11 cellular contexts compared by ENCODE assay signal in genomic region chr2:38747819-38748218, GRCh38. TPM values are rescaled to one million over a fixed set of nuclear protein-coding genes. Genes with fewer than 3 reads are reported as not detected.
DNase-seq lines count a peak whose midpoint lies in the region; ATAC-seq and TF ChIP-seq lines count a peak whose summit lies in the region.
"Had no signal": no experiment of that assay in that cellular context is flagged by ENCODE, and none has a peak within 500 bp of the region (broad histone marks: within the 10 kb centered on the region; RNA-seq: fewer than 3 reads in every experiment).

No MANE protein-coding gene starts in this region.

- POLR2A ChIA-PET in A673 (lab: Charles Lee; ENCODE audit: low non-redundant PET), result interaction anchor here (0.6 to 0.7 kb wide), 4 partner anchors 19 to 188 kb away, joined by 5 to 11 read pairs (median 6); no protein-coding TSS in a partner anchor

- peaks cover 71% of the 10 kb centered on the region for H3F3A ChIP-seq in GM23338 (replicated peaks; ENCODE audit: low read depth)

- H3K27ac ChIP-seq in A673 (ENCODE audit: low read depth, low read length, poor library complexity, severe bottlenecking), result peak overlapping the region; percentile 40
- H3K27ac ChIP-seq in GM23338 (ENCODE audit: low read depth), result peak overlapping the region; percentile 62
- H3K27ac ChIP-seq in lower lobe of right lung, result peak overlapping the region; percentile 18

- no peak overlapping the region for H2AFZ ChIP-seq in GM23338

- H3K36me3 ChIP-seq in A673 (ENCODE audit: insufficient read depth, low read length, poor library complexity, severe bottlenecking) (peaks cover 73% of the 10 kb centered on the region), GM23338 (ENCODE audit: insufficient read depth) (peaks cover 67% of the 10 kb centered on the region), lower lobe of right lung (peaks cover 72% of the 10 kb centered on the region)

- H3K27ac Mint-ChIP-seq in GM23338, result peak overlapping the region; percentile 79
- peak overlapping the region; percentile 63 for H3K27ac Mint-ChIP-seq in activated T-helper 2 cell treated with anti-CD3 and anti-CD28 coated beads, Interferon-gamma antibody, Interleukin-2, Interleukin-4, amounts not matched to agents 10 μg/mL and 5 μg/mL and 100 μg/mL, durations not matched to agents 14 hours and 24 hours and 36 hours

- intact Hi-C loops in A673 (cut with micrococcal nuclease; ENCODE audit: unreplicated experiment) (loop anchor here (5.0 kb wide), 1 partner anchor 79 kb away; no protein-coding TSS in a partner anchor), lower lobe of right lung (cut with DNase I) (no loop called here), left ventricle myocardium superior (cut with micrococcal nuclease) (no loop called here)
- intact Hi-C loops in activated T-helper 2 cell treated with anti-CD3 and anti-CD28 coated beads, Interferon-gamma antibody, Interleukin-2, Interleukin-4, amounts not matched to agents 10 μg/mL and 5 μg/mL and 100 μg/mL, durations not matched to agents 14 hours and 24 hours and 36 hours (cut with micrococcal nuclease), result no loop called here

- H3K27me3 ChIP-seq in A673 (replicated peaks; ENCODE audit: insufficient read depth, low read depth, low read length, poor library complexity) (no peaks in the 10 kb centered on the region), GM23338 (ENCODE audit: insufficient read depth) (no peaks in the 10 kb centered on the region), lower lobe of right lung (ENCODE audit: low read depth) (no peaks in the 10 kb centered on the region)

- peaks cover 23% of the 10 kb centered on the region for H3K27me3 Mint-ChIP-seq in GM23338 (ENCODE audit: insufficient read depth, low read depth, poor library complexity)
- H3K27me3 Mint-ChIP-seq in activated T-helper 2 cell treated with anti-CD3 and anti-CD28 coated beads, Interferon-gamma antibody, Interleukin-2, Interleukin-4, amounts not matched to agents 10 μg/mL and 5 μg/mL and 100 μg/mL, durations not matched to agents 14 hours and 24 hours and 36 hours (ENCODE audit: low read depth), result no peaks in the 10 kb centered on the region

- peaks cover 84% of the 10 kb centered on the region for H3K36me3 Mint-ChIP-seq in GM23338 (ENCODE audit: low read depth)
- peaks cover 81% of the 10 kb centered on the region for H3K36me3 Mint-ChIP-seq in activated T-helper 2 cell treated with anti-CD3 and anti-CD28 coated beads, Interferon-gamma antibody, Interleukin-2, Interleukin-4, amounts not matched to agents 10 μg/mL and 5 μg/mL and 100 μg/mL, durations not matched to agents 14 hours and 24 hours and 36 hours (ENCODE audit: low read depth)

- H3K4me3 Mint-ChIP-seq in GM23338, result peak overlapping the region; percentile 98
- peak overlapping the region; percentile 76 for H3K4me3 Mint-ChIP-seq in activated T-helper 2 cell treated with anti-CD3 and anti-CD28 coated beads, Interferon-gamma antibody, Interleukin-2, Interleukin-4, amounts not matched to agents 10 μg/mL and 5 μg/mL and 100 μg/mL, durations not matched to agents 14 hours and 24 hours and 36 hours (ENCODE audit: low read depth)

- H4K20me1 ChIP-seq in GM23338 (replicated peaks; ENCODE audit: insufficient read depth), result peaks cover 60% of the 10 kb centered on the region

- CTCF ChIA-PET in A673 (lab: Charles Lee), result no interaction called here

- H3K4me1 Mint-ChIP-seq in GM23338, result peaks cover 39% of the 10 kb centered on the region
- H3K4me1 Mint-ChIP-seq in activated T-helper 2 cell treated with anti-CD3 and anti-CD28 coated beads, Interferon-gamma antibody, Interleukin-2, Interleukin-4, amounts not matched to agents 10 μg/mL and 5 μg/mL and 100 μg/mL, durations not matched to agents 14 hours and 24 hours and 36 hours (ENCODE audit: low read depth), result peaks cover 62% of the 10 kb centered on the region

- H3K9me3 ChIP-seq in A673 (ENCODE audit: low read depth, low read length, poor library complexity, severe bottlenecking), result no peaks in the 10 kb centered on the region
- no peaks in the 10 kb centered on the region for H3K9me3 ChIP-seq in lower lobe of right lung

- H3K4me1 ChIP-seq in A673 (ENCODE audit: insufficient read depth, low read length, poor library complexity, severe bottlenecking) (peaks cover 63% of the 10 kb centered on the region), GM23338 (ENCODE audit: insufficient read depth) (peaks cover 12% of the 10 kb centered on the region), lower lobe of right lung (peaks cover 60% of the 10 kb centered on the region)

- BruUV-seq in A673 (replicated peaks; lab: Mats Ljungman, UMichigan), result no TSS peak

- H3K9me2 ChIP-seq in GM23338 (ENCODE audit: insufficient read depth), result no peaks in the 10 kb centered on the region

- peak overlapping the region; percentile 90 for H3K4me3 ChIP-seq in A673 (ENCODE audit: low read depth, low read length, poor library complexity, severe bottlenecking)
- H3K4me3 ChIP-seq in GM23338, result peak overlapping the region; percentile 99
- no peak overlapping the region for H3K4me3 ChIP-seq in lower lobe of right lung

- H3K79me2 ChIP-seq in GM23338 (replicated peaks; ENCODE audit: insufficient read depth), result peaks cover 74% of the 10 kb centered on the region

- peak overlapping the region; percentile 50; the same call in 1 of the 2 replicates for H3K4me2 ChIP-seq in GM23338

- TF ChIP-seq CTCF in A673 (conservative IDR thresholded peaks at IDR 0.05; ENCODE audit: low read depth, low read length), result no peak
- TF ChIP-seq CTCF in GM23338 (conservative IDR thresholded peaks at IDR 0.05; ENCODE audit: low read depth in 2 of 2), result no peak
- no peak for TF ChIP-seq CTCF in lower lobe of right lung (IDR thresholded peaks at IDR 0.05)

- DNase-seq in A673 (ENCODE audit: low spot score), result no peak
- no peak for DNase-seq in GM23338 (ENCODE audit: low spot score)
- no peak for DNase-seq in activated T-helper 2 cell treated with anti-CD3 and anti-CD28 coated beads, Interferon-gamma antibody, Interleukin-2, Interleukin-4, amounts not matched to agents 10 μg/mL and 5 μg/mL and 100 μg/mL, durations not matched to agents 14 hours and 24 hours and 36 hours (ENCODE audit: low spot score)
- no peak for DNase-seq in lower lobe of right lung
- no peak for DNase-seq in kidney tubule cell (ENCODE audit: low spot score)
- no peak for DNase-seq in NCI-H187 (lab: John Stamatoyannopoulos, UW)
- DNase-seq in left ventricle myocardium superior, result no peak
- DNase-seq: IMR-90, NCI-H226, posterior cingulate gyrus had no signal

- no peak for ATAC-seq in GM23338
- ATAC-seq in lower lobe of right lung, result no peak
- ATAC-seq in GM21515 (IDR thresholded peaks at IDR 0.05; ENCODE audit: unreplicated experiment), result no peak
- no peak for ATAC-seq in left ventricle myocardium superior

- H3K9me3 Mint-ChIP-seq in GM23338, result peaks cover 6% of the 10 kb centered on the region; the same call in 2 of the 3 replicates
- H3K9me3 Mint-ChIP-seq in activated T-helper 2 cell treated with anti-CD3 and anti-CD28 coated beads, Interferon-gamma antibody, Interleukin-2, Interleukin-4, amounts not matched to agents 10 μg/mL and 5 μg/mL and 100 μg/mL, durations not matched to agents 14 hours and 24 hours and 36 hours, result no peaks in the 10 kb centered on the region

TF ChIP-seq in GM23338, 12 proteins besides CTCF, POLR2A, EP300 and RAD21 (continues in another document):
- TF ChIP-seq POLR2AphosphoS5 (IDR thresholded peaks at IDR 0.05; ENCODE audit: low read depth) (no peak), STAT1 (IDR thresholded peaks at IDR 0.05; ENCODE audit: unreplicated experiment) (no peak)

RNA-seq across cellular contexts. Expression of gene SRSF7, which starts 3.3 kb away (rescaled TPM):
- 320 and 355 TPM in 2 replicates for total RNA-seq in A673 (2021)
- 251 and 274 TPM in 2 replicates for total RNA-seq in GM23338 (2014; rRNA removed; shearing (Covaris generic))
- polyA plus RNA-seq in GM23338 (2016; fragmentation: Nextera tagmentation; extraction: Ambion mirVana), result 534 and 572 TPM in 2 replicates
- total RNA-seq in activated T-helper 2 cell treated with anti-CD3 and anti-CD28 coated beads, Interferon-gamma antibody, Interleukin-2, Interleukin-4, amounts not matched to agents 10 μg/mL and 5 μg/mL and 100 μg/mL, durations not matched to agents 14 hours and 24 hours and 36 hours, result 401 and 406 TPM in 2 replicates
- total RNA-seq in lower lobe of right lung, result 99.7 TPM
- total RNA-seq in left ventricle myocardium superior, result 54.5 TPM

RNA-seq across cellular contexts. Expression of gene GEMIN6, which starts 30.2 kb away (rescaled TPM):
- 27.9 and 31.1 TPM in 2 replicates for total RNA-seq in A673 (2021)
- total RNA-seq in GM23338 (2014; rRNA removed; shearing (Covaris generic)), result 11.8 and 12.5 TPM in 2 replicates
- 38.6 and 43.5 TPM in 2 replicates for polyA plus RNA-seq in GM23338 (2016; fragmentation: Nextera tagmentation; extraction: Ambion mirVana)
- 29.9 and 33.6 TPM in 2 replicates for total RNA-seq in activated T-helper 2 cell treated with anti-CD3 and anti-CD28 coated beads, Interferon-gamma antibody, Interleukin-2, Interleukin-4, amounts not matched to agents 10 μg/mL and 5 μg/mL and 100 μg/mL, durations not matched to agents 14 hours and 24 hours and 36 hours
- total RNA-seq in lower lobe of right lung, result 11.1 TPM
- total RNA-seq in left ventricle myocardium superior, result 7.8 TPM
